ENCODE assay signal across 8 cellular contexts in genomic region chr10:68471586-68472408, GRCh38. TPM values are rescaled to one million over a fixed set of nuclear protein-coding genes. Genes with fewer than 3 reads are reported as not detected.
DNase-seq lines count a peak whose midpoint lies in the region; ATAC-seq lines count a peak whose summit lies in the region.

DNA2 (minus strand) TSS chr10:68471973; CDS start chr10:68471864, 109 bp downstream.

- H3K36me3 ChIP-seq in BLaER1 treated with 17β-estradiol and CSF1 and Interleukin-3, amounts not matched to agents 10 nM and 100 nM: peaks cover 0 to 31% (median 28%) of the 10 kb centered on the region in 11 experiments; a peak in 19 of 22 replicates

- H4K20me1 ChIP-seq in BLaER1 treated with 17β-estradiol and CSF1 and Interleukin-3, amounts not matched to agents 10 nM and 100 nM: 0 out of 22 replicates have a peak, but pooled peaks cover 0 to 5% (median 0%) of the 10 kb centered on the region in 11 experiments

- H3K36me3 Mint-ChIP-seq in activated CD4-positive, alpha-beta T cell treated with anti-CD3 and anti-CD28 coated beads, Interleukin-2, amount 10 ng/mL, durations not matched to agents 7 days and 5 days (ENCODE audit: low read depth): peaks cover 26% of the 10 kb centered on the region

- H3K9ac ChIP-seq in BLaER1 treated with 17β-estradiol and CSF1 and Interleukin-3, amounts not matched to agents 10 nM and 100 nM: peak within 1 kb of the TSS; percentile 61 to 96 (median 86)

- no peaks in the 10 kb centered on the region for H3K27me3 Mint-ChIP-seq in activated CD4-positive, alpha-beta T cell treated with anti-CD3 and anti-CD28 coated beads, Interleukin-2, amount 10 ng/mL, durations not matched to agents 7 days and 5 days

- CTCF ChIA-PET in activated CD4-positive, alpha-beta T cell treated with anti-CD3 and anti-CD28 coated beads, Interleukin-2, amount 10 ng/mL, durations not matched to agents 7 days and 5 days (lab: Charles Lee): interaction anchor here (0.9 kb wide), 1 partner anchor 79 kb away, joined by 3 read pairs; no protein-coding TSS in a partner anchor

- H3K4me2 ChIP-seq in BLaER1 treated with 17β-estradiol and CSF1 and Interleukin-3, amounts not matched to agents 10 nM and 100 nM: peak within 1 kb of the TSS; percentile 79 to 93 (median 90)

- POLR2A ChIA-PET in activated CD4-positive, alpha-beta T cell treated with anti-CD3 and anti-CD28 coated beads, Interleukin-2, amount 10 ng/mL, durations not matched to agents 7 days and 5 days (lab: Charles Lee): no interaction called here

- H3K27ac ChIP-seq in BLaER1 treated with 17β-estradiol and CSF1 and Interleukin-3, amounts not matched to agents 10 nM and 100 nM: peak within 1 kb of the TSS in 9 of 11 experiments; percentile 66 to 93 (median 86); a peak in 18 of 22 replicates

- H3K4me3 Mint-ChIP-seq in activated CD4-positive, alpha-beta T cell treated with anti-CD3 and anti-CD28 coated beads, Interleukin-2, amount 10 ng/mL, durations not matched to agents 7 days and 5 days: peak within 1 kb of the TSS; percentile 97

- H3K4me1 ChIP-seq in BLaER1 treated with 17β-estradiol and CSF1 and Interleukin-3, amounts not matched to agents 10 nM and 100 nM: peaks cover 24 to 36% (median 29%) of the 10 kb centered on the region in 10 experiments

- H3K27ac Mint-ChIP-seq in activated CD4-positive, alpha-beta T cell treated with anti-CD3 and anti-CD28 coated beads, Interleukin-2, amount 10 ng/mL, durations not matched to agents 7 days and 5 days: peak within 1 kb of the TSS; percentile 97

- no peaks in the 10 kb centered on the region for H3K9me3 Mint-ChIP-seq in activated CD4-positive, alpha-beta T cell treated with anti-CD3 and anti-CD28 coated beads, Interleukin-2, amount 10 ng/mL, durations not matched to agents 7 days and 5 days

- no peaks in the 10 kb centered on the region for H3K27me3 ChIP-seq in BLaER1 treated with 17β-estradiol and CSF1 and Interleukin-3, amounts not matched to agents 10 nM and 100 nM

- H3K4me1 Mint-ChIP-seq in activated CD4-positive, alpha-beta T cell treated with anti-CD3 and anti-CD28 coated beads, Interleukin-2, amount 10 ng/mL, durations not matched to agents 7 days and 5 days: peaks cover 29% of the 10 kb centered on the region

- DNase-seq in GM19238 (ENCODE audit: insufficient read length, low spot score) (peak; percentile 88), NCI-H526 (lab: John Stamatoyannopoulos, UW) (peak; percentile 53 to 82), cortex of kidney (lab: John Stamatoyannopoulos, UW) (peak; percentile 10), left lobe of liver (ENCODE audit: low spot score) (peak; percentile 80)
- peak; percentile 81 for DNase-seq in activated CD4-positive, alpha-beta T cell treated with anti-CD3 and anti-CD28 coated beads, Interleukin-2, amount 10 ng/mL, durations not matched to agents 7 days and 5 days
- DNase-seq in stimulated activated CD4-positive, alpha-beta T cell treated with anti-CD3 and anti-CD28 coated beads, Interleukin-2, amount 100 ng/mL, for 48 hours: peak; percentile 73 to 75

- peak within 1 kb of the TSS; percentile 63 to 91 (median 79) for H3K4me3 ChIP-seq in BLaER1 treated with 17β-estradiol and CSF1 and Interleukin-3, amounts not matched to agents 10 nM and 100 nM

- ATAC-seq in HG03432 (IDR thresholded peaks at IDR 0.05; ENCODE audit: unreplicated experiment) (peak; percentile 95), left lobe of liver (peak; percentile 92)

- no peaks in the 10 kb centered on the region for H3K9me3 ChIP-seq in BLaER1 treated with 17β-estradiol and CSF1 and Interleukin-3, amounts not matched to agents 10 nM and 100 nM (replicated peaks in 1 of 11)

RNA-seq across cellular contexts. Expression of gene DNA2, which starts in this region (rescaled TPM):
- 10 to 100 TPM; 28.4 to 30.3 TPM for total RNA-seq in activated CD4-positive, alpha-beta T cell treated with anti-CD3 and anti-CD28 coated beads, Interleukin-2, amount 10 ng/mL, durations not matched to agents 7 days and 5 days
- 3.5 TPM for total RNA-seq in left lobe of liver

Comparison
In these comparisons a context has a peak if more than half of its experiments do, and no peak if none do; other contexts are left out.
1. Peak in every context shown above with its lines: DNase-seq, ATAC-seq, H3K4me3 ChIP-seq and H3K27ac ChIP-seq.
2. DNase-seq: peak in every context shown above with its lines; median percentile 88 in GM19238; 81 in activated CD4-positive, alpha-beta T cell treated with anti-CD3 and anti-CD28 coated beads, Interleukin-2, amount 10 ng/mL, durations not matched to agents 7 days and 5 days; 80 in left lobe of liver; 74 in stimulated activated CD4-positive, alpha-beta T cell treated with anti-CD3 and anti-CD28 coated beads, Interleukin-2, amount 100 ng/mL, for 48 hours; 68 in NCI-H526; 10 in cortex of kidney.